ENCODE assay signal across 18 cellular contexts in genomic region chr6:147156799-147157382, GRCh38. TPM values are rescaled to one million over a fixed set of nuclear protein-coding genes. Genes with fewer than 3 reads are reported as not detected.
DNase-seq lines count a peak whose midpoint lies in the region; ATAC-seq and TF ChIP-seq lines count a peak whose summit lies in the region.
"Had no signal": no experiment of that assay in that cellular context is flagged by ENCODE, and none has a peak within 500 bp of the region (broad histone marks: within the 10 kb centered on the region; RNA-seq: fewer than 3 reads in every experiment).

No MANE protein-coding gene starts in this region.

- H3K79me1 ChIP-seq in IMR-90 (ENCODE audit: low read depth in 1 of 2, low read length in 2 of 2), result peaks cover 0 to 2% of the 10 kb centered on the region in 2 experiments; a peak in 1 of 4 replicates

- no peaks in the 10 kb centered on the region for H3K4me1 Mint-ChIP-seq in T-helper 17 cell
- H3K4me1 Mint-ChIP-seq: activated naive CD4-positive, alpha-beta T cell treated with anti-CD3 and anti-CD28 coated beads, Interleukin-2, amount 10 ng/mL, durations not matched to agents 7 days and 5 days; B cell had no signal

- no peak overlapping the region for H3K27ac Mint-ChIP-seq in T-helper 17 cell
- H3K27ac Mint-ChIP-seq: activated naive CD4-positive, alpha-beta T cell treated with anti-CD3 and anti-CD28 coated beads, Interleukin-2, amount 10 ng/mL, durations not matched to agents 7 days and 5 days; B cell had no signal

- H3K4me3 Mint-ChIP-seq in T-helper 17 cell, result no peak overlapping the region
- H3K4me3 Mint-ChIP-seq: activated naive CD4-positive, alpha-beta T cell treated with anti-CD3 and anti-CD28 coated beads, Interleukin-2, amount 10 ng/mL, durations not matched to agents 7 days and 5 days; B cell had no signal

- H4K8ac ChIP-seq in IMR-90 (ENCODE audit: low read depth in 2 of 2, low read length in 2 of 2), result 0 out of 4 replicates have a peak overlapping the region, but pooled peaks of 1 of the 2 experiments have one; percentile 13

- H2AK5ac ChIP-seq in IMR-90 (ENCODE audit: low read depth, low read length), result no peak overlapping the region; the same call in 1 of the 2 replicates

- no CpG with 5 or more reads among the region's 4 CpGs for WGBS in IMR-90 (ENCODE audit: extremely low coverage in 2 of 2, insufficient read length in 1 of 2), 2 experiments

- H4K91ac ChIP-seq in IMR-90 (ENCODE audit: insufficient read depth, low read depth, low read length), result peak overlapping the region; percentile 12; the same call in 1 of the 2 replicates

- in situ Hi-C loops in IMR-90 (cut with MboI; ENCODE audit: low sequenced_read_pairs), result no loop called here

- H3K27me3 ChIP-seq in IMR-90 (ENCODE audit: control insufficient read depth, insufficient read depth, low read length), result no peaks in the 10 kb centered on the region
- H3K27me3 ChIP-seq in foreskin keratinocyte, result no peaks in the 10 kb centered on the region
- no peaks in the 10 kb centered on the region for H3K27me3 ChIP-seq in skeletal muscle tissue (ENCODE audit: control insufficient read depth in 3 of 3, insufficient read depth in 3 of 3, low read length in 3 of 3)
- H3K27me3 ChIP-seq: cardiac muscle cell, esophagus squamous epithelium, ovary, testis had no signal

- H2BK5ac ChIP-seq in IMR-90 (ENCODE audit: low read depth, low read length, poor library complexity, severe bottlenecking), result no peak overlapping the region

- no peak overlapping the region for H3K56ac ChIP-seq in IMR-90 (ENCODE audit: extremely low read depth, insufficient read depth, low read length)

- H3K36me3 Mint-ChIP-seq in T-helper 17 cell (ENCODE audit: low read depth), result peaks cover 2% of the 10 kb centered on the region
- H3K36me3 Mint-ChIP-seq: activated naive CD4-positive, alpha-beta T cell treated with anti-CD3 and anti-CD28 coated beads, Interleukin-2, amount 10 ng/mL, durations not matched to agents 7 days and 5 days had no signal

- H3K9me3 ChIP-seq in IMR-90 (ENCODE audit: control insufficient read depth, insufficient read depth, low read length) (no peaks in the 10 kb centered on the region), skeletal muscle tissue (ENCODE audit: control insufficient read depth in 3 of 3, low read length in 3 of 3) (no peaks in the 10 kb centered on the region), T-helper 17 cell (ENCODE audit: control insufficient read depth, low read length, poor library complexity, severe bottlenecking) (no peaks in the 10 kb centered on the region)
- H3K9me3 ChIP-seq: esophagus squamous epithelium, ovary, testis had no signal

- H2AK9ac ChIP-seq in IMR-90 (replicated peaks; ENCODE audit: low read depth, low read length, poor library complexity), result no peak overlapping the region

- H3K27ac ChIP-seq in IMR-90 (ENCODE audit: insufficient read depth, low read length) (no peak overlapping the region), foreskin keratinocyte (no peak overlapping the region), skeletal muscle tissue (ENCODE audit: low read depth, low read length) (peak overlapping the region; percentile 0)
- H3K27ac ChIP-seq: cardiac muscle cell, esophagus squamous epithelium, ovary, testis had no signal

- H3K9ac ChIP-seq in IMR-90 (ENCODE audit: low read depth, low read length), result no peak overlapping the region
- H3K9ac ChIP-seq in skeletal muscle tissue (ENCODE audit: low read depth in 1 of 3, low read length in 3 of 3), result no peak overlapping the region

- H2BK120ac ChIP-seq in IMR-90 (ENCODE audit: low read depth, low read length), result peak overlapping the region; percentile 53; the same call in 1 of the 2 replicates

- H3K27me3 Mint-ChIP-seq in T-helper 17 cell, result peaks cover 37% of the 10 kb centered on the region
- H3K27me3 Mint-ChIP-seq: activated naive CD4-positive, alpha-beta T cell treated with anti-CD3 and anti-CD28 coated beads, Interleukin-2, amount 10 ng/mL, durations not matched to agents 7 days and 5 days had no signal

- POLR2A ChIA-PET in IMR-90 (lab: Charles Lee; ENCODE audit: unreplicated experiment), result no interaction called here

- TF ChIP-seq POLR2A in IMR-90 (IDR thresholded peaks at IDR 0.05; ENCODE audit: low read depth, low read length), result no peak

- no peak overlapping the region for H4K5ac ChIP-seq in IMR-90 (ENCODE audit: low read depth, low read length)

- 0 out of 2 replicates have a peak, but pooled peaks cover 7% of the 10 kb centered on the region for H3K9me1 ChIP-seq in IMR-90 (ENCODE audit: insufficient read depth, low read length)

- peak overlapping the region; percentile 50 for H3K14ac ChIP-seq in IMR-90 (replicated peaks; ENCODE audit: low read depth, low read length)

- H3K36me3 ChIP-seq in IMR-90 (ENCODE audit: control insufficient read depth, insufficient read depth, low read length) (no peaks in the 10 kb centered on the region), skeletal muscle tissue (ENCODE audit: control insufficient read depth in 3 of 3, insufficient read depth in 3 of 3, low read length in 3 of 3) (no peaks in the 10 kb centered on the region)
- H3K36me3 ChIP-seq: cardiac muscle cell, esophagus squamous epithelium, ovary had no signal

- H3K4me3 ChIP-seq in IMR-90 (ENCODE audit: insufficient read depth, low read depth, low read length), result no peak overlapping the region
- no peak overlapping the region for H3K4me3 ChIP-seq in skeletal muscle tissue (ENCODE audit: low read length in 3 of 3)
- H3K4me3 ChIP-seq: cardiac muscle cell, esophagus squamous epithelium, ovary, testis had no signal

- no peak overlapping the region for H3K18ac ChIP-seq in IMR-90 (ENCODE audit: low read depth, low read length)

- H2BK15ac ChIP-seq in IMR-90 (ENCODE audit: low read depth, low read length), result no peak overlapping the region; the same call in 2 of the 3 replicates

- H3K23ac ChIP-seq in IMR-90 (ENCODE audit: low read depth, low read length), result peak overlapping the region; percentile 68; the same call in 1 of the 2 replicates

- peak overlapping the region; percentile 63 for H3K4ac ChIP-seq in IMR-90 (ENCODE audit: low read depth, low read length)

- H3K4me2 ChIP-seq in IMR-90 (ENCODE audit: low read depth, low read length), result no peak overlapping the region; the same call in 1 of the 2 replicates

- no peak overlapping the region for H2AFZ ChIP-seq in IMR-90 (replicated peaks; ENCODE audit: low read length, poor library complexity)

- BruUV-seq in IMR-90 (replicated peaks; lab: Mats Ljungman, UMichigan), result no TSS peak

- H2BK20ac ChIP-seq in IMR-90 (ENCODE audit: low read depth, low read length), result peak overlapping the region; percentile 21; the same call in 1 of the 2 replicates

- TF ChIP-seq RAD21 in IMR-90 (IDR thresholded peaks at IDR 0.05; ENCODE audit: low read length), result no peak

- H4K20me1 ChIP-seq in IMR-90 (ENCODE audit: insufficient read depth, low read length), result no peaks in the 10 kb centered on the region

- dilution Hi-C loops in IMR-90 (cut with HindIII; ENCODE audit: low sequenced_read_pairs, unreplicated experiment), result no loop called here

- ATAC-seq in IMR-90 (ENCODE audit: low read depth) (peak; percentile 47), foreskin keratinocyte (peak; percentile 39), T-helper 17 cell (no peak)
- ATAC-seq: Panc1 had no signal

- CTCF ChIA-PET in IMR-90 (lab: Yijun Ruan, JAX), result no interaction called here

- TF ChIP-seq CTCF in IMR-90 (conservative IDR thresholded peaks at IDR 0.05; ENCODE audit: low read depth, low read length) (no peak), foreskin keratinocyte (conservative IDR thresholded peaks at IDR 0.05) (no peak)

- intact Hi-C loops in IMR-90 (cut with micrococcal nuclease), result no loop called here

- DNase-seq in IMR-90 (peak; percentile 52), brain pericyte (ENCODE audit: low read depth, low spot score) (peak; percentile 83), foreskin keratinocyte (peak in 1 of 2 donors; percentile 6), T-helper 17 cell (no peak), hippocampal formation (lab: John Stamatoyannopoulos, UW) (no peak), occipital lobe (lab: John Stamatoyannopoulos, UW) (no peak)
- DNase-seq: activated CD4-positive, alpha-beta T cell treated with anti-CD3 and anti-CD28 coated beads, Interleukin-2, amount 50 U/mL, for 1 hour; activated naive CD4-positive, alpha-beta T cell treated with anti-CD3 and anti-CD28 coated beads, Interleukin-2, amount 10 ng/mL, durations not matched to agents 7 days and 5 days; activated T-cell treated with anti-CD3 and anti-CD28 coated beads for 4 hours; esophagus squamous epithelium; NCI-H1105 treated with DMSO at 0.1 percent for 48 hours; ovary; small intestine; testis had no signal

- peaks cover 4% of the 10 kb centered on the region for H3K4me1 ChIP-seq in IMR-90 (ENCODE audit: control insufficient read depth, insufficient read depth, low read length)
- H3K4me1 ChIP-seq in foreskin keratinocyte, result peaks cover 4% of the 10 kb centered on the region
- H3K4me1 ChIP-seq in skeletal muscle tissue (ENCODE audit: control insufficient read depth in 3 of 3, insufficient read depth in 3 of 3, low read length in 3 of 3), result peaks cover 0 to 11% (median 4%) of the 10 kb centered on the region in 3 donors
- H3K4me1 ChIP-seq: testis had no signal

TF ChIP-seq in IMR-90, 13 proteins besides CTCF, POLR2A, EP300 and RAD21:
- TF ChIP-seq FOS (IDR thresholded peaks at IDR 0.05; ENCODE audit: low read depth, low read length), result peak; percentile 11; the same call in 1 of the 2 replicates
- TF ChIP-seq CHD1 (IDR thresholded peaks at IDR 0.05; ENCODE audit: low read depth, low read length), result no peak

RNA-seq across cellular contexts. Expression of gene STXBP5, which starts 47.3 kb away (rescaled TPM):
- total RNA-seq in IMR-90 (2012; rRNA removed) (46.4 and 48.0 TPM in 2 replicates), foreskin keratinocyte (20.3 and 22.8 TPM in 2 replicates), skeletal muscle tissue (14.6 TPM), T-helper 17 cell (10 to 100 TPM; 20.8 to 22.1 TPM), occipital lobe (163 TPM)
- polyA plus RNA-seq in IMR-90 (2012; rRNA removed) (11.3 and 13.2 TPM in 2 replicates), foreskin keratinocyte (2.5 and 3.6 TPM in 2 replicates)
- 2.4 and 5.7 TPM in 2 replicates for polyA plus RNA-seq in IMR-90 (2012; cell fraction: cytosol; rRNA removed)
- polyA plus RNA-seq in IMR-90 (2012; cell fraction: nucleus; rRNA removed; ENCODE audit: low replicate concordance), result 3.6 and 31.2 TPM in 2 replicates

Comparison
In these comparisons a context has a peak if more than half of its experiments do, and no peak if none do; other contexts are left out.
1. DNase-seq: peak in IMR-90 (single experiment) and brain pericyte (single experiment); none in T-helper 17 cell (0 of 3), hippocampal formation (0 of 2) and occipital lobe (single experiment).